29 cellular contexts compared by ENCODE assay signal in the genomic region with DNA sequence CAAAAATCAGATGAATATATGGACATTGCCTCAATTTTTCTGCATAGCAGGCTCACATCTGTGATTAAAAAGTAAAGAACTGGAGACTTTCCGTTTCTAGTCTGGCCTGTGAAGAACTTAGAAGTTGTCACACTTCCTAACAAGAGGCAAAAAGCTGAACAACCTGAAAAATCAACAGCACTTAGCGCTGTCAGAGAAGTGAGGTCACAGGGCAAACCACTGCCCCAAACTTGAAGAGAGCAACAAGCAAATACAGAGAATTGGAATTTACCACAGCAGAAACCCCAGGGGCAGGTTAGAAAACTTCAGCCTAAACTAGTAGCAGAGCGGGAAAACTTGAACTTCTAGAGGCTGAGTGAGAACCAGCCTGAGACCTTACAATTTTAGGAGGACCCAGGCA. TPM values are rescaled to one million over a fixed set of nuclear protein-coding genes. Genes with fewer than 3 reads are reported as not detected.
A peak's percentile ranks its signal among the peaks of the same experiment; 100 is the strongest.
DNase-seq lines count a peak whose midpoint lies in the region; ATAC-seq and TF ChIP-seq lines count a peak whose summit lies in the region.
"Had no signal": no experiment of that assay in that cellular context is flagged by ENCODE, and none has a peak within 500 bp of the region (broad histone marks: within the 10 kb centered on the region; RNA-seq: fewer than 3 reads in every experiment).

No MANE protein-coding gene starts in this region.

- intact Hi-C loops in lower lobe of right lung (cut with DNase I): no loop called here
- intact Hi-C loops in testis (cut with DNase I; ENCODE audit: low total_unique reads): no loop called here

- no peak overlapping the region for H3K4me3 Mint-ChIP-seq in activated CD8-positive, alpha-beta memory T cell treated with anti-CD3 and anti-CD28 coated beads, Interleukin-2, amount 10 ng/mL, durations not matched to agents 7 days and 5 days
- no peak overlapping the region for H3K4me3 Mint-ChIP-seq in activated T-helper 17 cell treated with anti-CD3 and anti-CD28 coated beads, Interleukin-2, amount 50 U/mL, for 72 hours
- H3K4me3 Mint-ChIP-seq: activated naive CD8-positive, alpha-beta T cell treated with anti-CD3 and anti-CD28 coated beads for 36 hours; CD8-positive, alpha-beta T cell; memory B cell; naive thymus-derived CD8-positive, alpha-beta T cell; stimulated activated naive B cell treated with anti-CD40 and anti-IgM and Interleukin-4, amounts not matched to agents 10 μg/mL and 1 μg/mL and 100 μg/mL, for 72 hours had no signal

- TF ChIP-seq POLR2A in testis (IDR thresholded peaks at IDR 0.05): no peak

- peaks cover 2% of the 10 kb centered on the region for H3K9me3 Mint-ChIP-seq in activated CD8-positive, alpha-beta memory T cell treated with anti-CD3 and anti-CD28 coated beads, Interleukin-2, amount 10 ng/mL, durations not matched to agents 7 days and 5 days (ENCODE audit: low read depth)
- H3K9me3 Mint-ChIP-seq in activated T-helper 17 cell treated with anti-CD3 and anti-CD28 coated beads, Interleukin-2, amount 50 U/mL, for 72 hours: no peaks in the 10 kb centered on the region
- H3K9me3 Mint-ChIP-seq: activated naive CD8-positive, alpha-beta T cell treated with anti-CD3 and anti-CD28 coated beads for 36 hours; CD8-positive, alpha-beta T cell; memory B cell; naive thymus-derived CD8-positive, alpha-beta T cell; stimulated activated naive B cell treated with anti-CD40 and anti-IgM and Interleukin-4, amounts not matched to agents 10 μg/mL and 1 μg/mL and 100 μg/mL, for 72 hours had no signal

- H3K27ac ChIP-seq in lower lobe of right lung: no peak overlapping the region
- no peak overlapping the region for H3K27ac ChIP-seq in testis
- no peak overlapping the region for H3K27ac ChIP-seq in coronary artery
- H3K27ac ChIP-seq: 22Rv1, foreskin keratinocyte, ovary, tibial artery had no signal

- CTCF ChIA-PET in activated CD8-positive, alpha-beta memory T cell treated with anti-CD3 and anti-CD28 coated beads, Interleukin-2, amount 10 ng/mL, durations not matched to agents 7 days and 5 days (lab: Charles Lee): interaction anchor here (1.1 to 1.5 kb wide), 2 partner anchors 15 to 144 kb away, joined by 3 to 10 read pairs; no protein-coding TSS in a partner anchor

- 86 to 98% methylated on average over 3 of the region's 3 CpGs for WGBS in testis, 2 donors

- H3K27me3 ChIP-seq in lower lobe of right lung (ENCODE audit: low read depth) (no peaks in the 10 kb centered on the region), testis (no peaks in the 10 kb centered on the region)
- H3K27me3 ChIP-seq: foreskin keratinocyte, ovary, tibial artery had no signal

- H3K36me3 ChIP-seq in lower lobe of right lung (no peaks in the 10 kb centered on the region), testis (ENCODE audit: low read depth, missing control alignments) (no peaks in the 10 kb centered on the region)
- H3K36me3 ChIP-seq: ovary, tibial artery had no signal

- peak; percentile 43 for ATAC-seq in activated CD8-positive, alpha-beta memory T cell treated with anti-CD3 and anti-CD28 coated beads, Interleukin-2, amount 10 ng/mL, durations not matched to agents 7 days and 5 days
- ATAC-seq in lower lobe of right lung (peak; percentile 85 to 95), HG03460 (IDR thresholded peaks at IDR 0.05; ENCODE audit: unreplicated experiment) (no peak)
- no peak for ATAC-seq in activated T-helper 17 cell treated with anti-CD3 and anti-CD28 coated beads, Interleukin-2, amount 50 U/mL, for 72 hours (replicated peaks)
- ATAC-seq: CD8-positive, alpha-beta T cell; HCT116; naive thymus-derived CD8-positive, alpha-beta T cell; right cardiac atrium; Right ventricle myocardium inferior; stimulated activated naive B cell treated with anti-CD40 and anti-IgM and Interleukin-4, amounts not matched to agents 10 μg/mL and 1 μg/mL and 100 μg/mL, for 72 hours had no signal

- H3K36me3 Mint-ChIP-seq in activated CD8-positive, alpha-beta memory T cell treated with anti-CD3 and anti-CD28 coated beads, Interleukin-2, amount 10 ng/mL, durations not matched to agents 7 days and 5 days: peaks cover 5% of the 10 kb centered on the region
- H3K36me3 Mint-ChIP-seq in activated T-helper 17 cell treated with anti-CD3 and anti-CD28 coated beads, Interleukin-2, amount 50 U/mL, for 72 hours (ENCODE audit: low read depth): no peaks in the 10 kb centered on the region
- H3K36me3 Mint-ChIP-seq: activated naive CD8-positive, alpha-beta T cell treated with anti-CD3 and anti-CD28 coated beads for 36 hours; CD8-positive, alpha-beta T cell; memory B cell; naive thymus-derived CD8-positive, alpha-beta T cell; stimulated activated naive B cell treated with anti-CD40 and anti-IgM and Interleukin-4, amounts not matched to agents 10 μg/mL and 1 μg/mL and 100 μg/mL, for 72 hours had no signal

- H3K4me3 ChIP-seq in astrocyte of the spinal cord (ENCODE audit: low read depth, low read length) (no peak overlapping the region), lower lobe of right lung (no peak overlapping the region), testis (no peak overlapping the region), coronary artery (no peak overlapping the region)
- H3K4me3 ChIP-seq: ovary, tibial artery had no signal

- in situ Hi-C loops in astrocyte of the spinal cord (cut with HindIII; ENCODE audit: low sequenced_read_pairs): no loop called here

- H3K4me1 Mint-ChIP-seq in activated CD8-positive, alpha-beta memory T cell treated with anti-CD3 and anti-CD28 coated beads, Interleukin-2, amount 10 ng/mL, durations not matched to agents 7 days and 5 days: peaks cover 21% of the 10 kb centered on the region
- no peaks in the 10 kb centered on the region for H3K4me1 Mint-ChIP-seq in activated T-helper 17 cell treated with anti-CD3 and anti-CD28 coated beads, Interleukin-2, amount 50 U/mL, for 72 hours

- H3K27ac Mint-ChIP-seq in activated CD8-positive, alpha-beta memory T cell treated with anti-CD3 and anti-CD28 coated beads, Interleukin-2, amount 10 ng/mL, durations not matched to agents 7 days and 5 days: no peak overlapping the region
- H3K27ac Mint-ChIP-seq in activated T-helper 17 cell treated with anti-CD3 and anti-CD28 coated beads, Interleukin-2, amount 50 U/mL, for 72 hours: no peak overlapping the region
- H3K27ac Mint-ChIP-seq: activated naive CD8-positive, alpha-beta T cell treated with anti-CD3 and anti-CD28 coated beads for 36 hours; CD8-positive, alpha-beta T cell; memory B cell; stimulated activated naive B cell treated with anti-CD40 and anti-IgM and Interleukin-4, amounts not matched to agents 10 μg/mL and 1 μg/mL and 100 μg/mL, for 72 hours had no signal

- peaks cover 18% of the 10 kb centered on the region for H3K27me3 Mint-ChIP-seq in activated CD8-positive, alpha-beta memory T cell treated with anti-CD3 and anti-CD28 coated beads, Interleukin-2, amount 10 ng/mL, durations not matched to agents 7 days and 5 days
- peaks cover 14% of the 10 kb centered on the region for H3K27me3 Mint-ChIP-seq in activated T-helper 17 cell treated with anti-CD3 and anti-CD28 coated beads, Interleukin-2, amount 50 U/mL, for 72 hours
- H3K27me3 Mint-ChIP-seq: memory B cell had no signal

- H3K4me1 ChIP-seq in lower lobe of right lung (no peaks in the 10 kb centered on the region), testis (no peaks in the 10 kb centered on the region)
- H3K4me1 ChIP-seq: foreskin keratinocyte, tibial artery had no signal

- DNase-seq in activated CD8-positive, alpha-beta memory T cell treated with anti-CD3 and anti-CD28 coated beads, Interleukin-2, amount 10 ng/mL, durations not matched to agents 7 days and 5 days: no peak
- no peak for DNase-seq in activated CD8-positive, alpha-beta memory T cell treated with anti-CD3 and anti-CD28 coated beads for 24 hours
- DNase-seq in astrocyte of the spinal cord (ENCODE audit: low read depth, low spot score) (peak; percentile 54), lower lobe of right lung (no peak), testis (no peak), coronary artery (ENCODE audit: low spot score) (no peak)
- DNase-seq: activated naive CD8-positive, alpha-beta T cell treated with anti-CD3 and anti-CD28 coated beads for 36 hours; CD8-positive, alpha-beta T cell; DMS53; hippocampal formation; Kasumi-1; kidney; naive thymus-derived CD8-positive, alpha-beta T cell; NCI-H1105 treated with DMSO at 0.1 percent for 48 hours; NCI-H510A treated with DMSO at 0.1 percent for 48 hours; ovary; right cardiac atrium; stimulated activated naive B cell treated with anti-CD40 and anti-IgM and Interleukin-4, amounts not matched to agents 10 μg/mL and 1 μg/mL and 100 μg/mL, for 72 hours; tibial artery had no signal

- no peak for TF ChIP-seq CTCF in astrocyte of the spinal cord (IDR thresholded peaks at IDR 0.05; ENCODE audit: low read depth, low read length)
- no peak for TF ChIP-seq CTCF in lower lobe of right lung (IDR thresholded peaks at IDR 0.05)
- no peak for TF ChIP-seq CTCF in testis (IDR thresholded peaks at IDR 0.05)
- no peak for TF ChIP-seq CTCF in coronary artery (IDR thresholded peaks at IDR 0.05)

- no peaks in the 10 kb centered on the region for H3K9me3 ChIP-seq in lower lobe of right lung
- H3K9me3 ChIP-seq in testis: no peaks in the 10 kb centered on the region
- H3K9me3 ChIP-seq: ovary, tibial artery had no signal

RNA-seq across cellular contexts. Expression of gene CCDC54, which starts 38.9 kb away (rescaled TPM):
- not detected for total RNA-seq in activated CD8-positive, alpha-beta memory T cell treated with anti-CD3 and anti-CD28 coated beads, Interleukin-2, amount 10 ng/mL, durations not matched to agents 7 days and 5 days
- total RNA-seq in lower lobe of right lung (not detected), testis (100 to 1,000 TPM in 1 of 2 donors, 10 to 100 TPM in 1; 33.9 to 107 TPM)
- total RNA-seq in activated T-helper 17 cell treated with anti-CD3 and anti-CD28 coated beads, Interleukin-2, amount 50 U/mL, for 72 hours: not detected
- polyA plus RNA-seq in testis (ENCODE audit: insufficient read depth, low read depth, low replicate concordance): 112 TPM
- total RNA-seq: activated naive CD8-positive, alpha-beta T cell treated with anti-CD3 and anti-CD28 coated beads for 36 hours; cardiac septum; CD8-positive, alpha-beta T cell; dermis microvascular lymphatic vessel endothelial cell; endothelial cell of umbilical vein; foreskin keratinocyte; kidney; naive thymus-derived CD8-positive, alpha-beta T cell; right cardiac atrium; Right ventricle myocardium inferior had no signal
- polyA plus RNA-seq: endothelial cell of umbilical vein; foreskin keratinocyte; naive thymus-derived CD8-positive, alpha-beta T cell; ovary; right cardiac atrium had no signal

Comparison
In these comparisons a context has a peak if more than half of its experiments do, and no peak if none do; other contexts are left out.
1. ATAC-seq: peak in activated CD8-positive, alpha-beta memory T cell treated with anti-CD3 and anti-CD28 coated beads, Interleukin-2, amount 10 ng/mL, durations not matched to agents 7 days and 5 days (single experiment) and lower lobe of right lung (2 of 2); none in activated T-helper 17 cell treated with anti-CD3 and anti-CD28 coated beads, Interleukin-2, amount 50 U/mL, for 72 hours (single experiment) and HG03460 (single experiment).
2. RNA of gene CCDC54, which starts 38.9 kb away (total RNA-seq): 33.9 to 107 TPM in testis; not detected in activated CD8-positive, alpha-beta memory T cell treated with anti-CD3 and anti-CD28 coated beads, Interleukin-2, amount 10 ng/mL, durations not matched to agents 7 days and 5 days, not detected in lower lobe of right lung (single experiment) and not detected in activated T-helper 17 cell treated with anti-CD3 and anti-CD28 coated beads, Interleukin-2, amount 50 U/mL, for 72 hours; every median in the first group is over 10 times any median in the second.